28 cellular contexts compared by ENCODE assay signal in the genomic region with DNA sequence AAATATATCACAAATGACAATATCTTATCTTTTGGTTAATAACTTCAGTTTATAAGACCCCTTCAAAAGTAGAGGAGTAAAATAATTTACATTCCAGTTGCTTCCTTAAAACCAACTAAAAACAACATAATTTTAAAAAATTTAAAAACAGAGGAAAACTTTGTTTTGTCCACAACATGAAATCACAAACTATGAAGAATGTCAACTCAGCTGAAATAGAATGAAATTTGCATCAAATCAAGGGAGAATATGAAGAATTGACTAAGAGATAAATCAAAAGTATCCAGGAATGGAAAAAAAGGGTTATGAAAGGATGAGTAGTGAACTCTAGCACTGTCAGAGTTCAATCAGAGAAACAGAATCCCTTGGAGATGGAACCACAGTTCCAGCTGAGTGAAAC. TPM values are rescaled to one million over a fixed set of nuclear protein-coding genes. Genes with fewer than 3 reads are reported as not detected.
DNase-seq lines count a peak whose midpoint lies in the region; ATAC-seq, FAIRE-seq and TF ChIP-seq lines count a peak whose summit lies in the region.
"Had no signal": no experiment of that assay in that cellular context is flagged by ENCODE, and none has a peak within 500 bp of the region (broad histone marks: within the 10 kb centered on the region; RNA-seq: fewer than 3 reads in every experiment).

No MANE protein-coding gene starts in this region.

- in situ Hi-C loops in HepG2 (cut with HindIII; ENCODE audit: extremely low pct_ligation_motif_present, low pct_unique_long_range_greater_than_20kb), result no loop called here

- no peak overlapping the region for H3K4me3 Mint-ChIP-seq in astrocyte (ENCODE audit: unreplicated experiment)
- H3K4me3 Mint-ChIP-seq: CD14-positive monocyte; CD4-positive, alpha-beta memory T cell; CD4-positive, CD25-positive, alpha-beta regulatory T cell; CD8-positive, alpha-beta memory T cell had no signal

- no peak overlapping the region for H3K27ac ChIP-seq in HepG2 (ENCODE audit: extremely low read length, insufficient read depth, low read length)
- no peak overlapping the region for H3K27ac ChIP-seq in right lobe of liver
- H3K27ac ChIP-seq in astrocyte (ENCODE audit: low read depth, low read length), result no peak overlapping the region
- H3K27ac ChIP-seq in pancreas, result no peak overlapping the region
- no peak overlapping the region for H3K27ac ChIP-seq in upper lobe of left lung
- H3K27ac ChIP-seq: 22Rv1, BLaER1 had no signal

- H3K4me3 ChIP-seq in HepG2 (replicated peaks in 1 of 3; ENCODE audit: insufficient read depth in 1 of 3, low read depth in 2 of 3, low read length in 3 of 3), result no peak overlapping the region
- no peak overlapping the region for H3K4me3 ChIP-seq in right lobe of liver
- H3K4me3 ChIP-seq in astrocyte (ENCODE audit: insufficient read depth, low read depth, low read length), result no peak overlapping the region
- H3K4me3 ChIP-seq in pancreas, result no peak overlapping the region
- H3K4me3 ChIP-seq in upper lobe of left lung, result no peak overlapping the region
- H3K4me3 ChIP-seq: BLaER1, GM12878 had no signal

- intact Hi-C loops in HepG2 (cut with micrococcal nuclease; ENCODE audit: unreplicated experiment) (no loop called here), right lobe of liver (cut with DNase I) (no loop called here), pancreas (cut with DNase I) (no loop called here)

- H3K4me1 Mint-ChIP-seq in astrocyte (ENCODE audit: low read depth, unreplicated experiment), result no peaks in the 10 kb centered on the region
- H3K4me1 Mint-ChIP-seq: CD14-positive monocyte; CD4-positive, CD25-positive, alpha-beta regulatory T cell; CD8-positive, alpha-beta memory T cell had no signal

- H3K4me1 ChIP-seq in HepG2 (ENCODE audit: insufficient read depth, low read length) (no peaks in the 10 kb centered on the region), right lobe of liver (no peaks in the 10 kb centered on the region), astrocyte (ENCODE audit: insufficient read depth, low read length) (no peaks in the 10 kb centered on the region), pancreas (no peaks in the 10 kb centered on the region), upper lobe of left lung (no peaks in the 10 kb centered on the region)
- H3K4me1 ChIP-seq: BE2C, BLaER1 had no signal

- H3K9ac ChIP-seq in HepG2 (ENCODE audit: insufficient read depth, low read depth, low read length), result no peak overlapping the region
- H3K9ac ChIP-seq in astrocyte (ENCODE audit: low read length), result no peak overlapping the region
- H3K9ac ChIP-seq: BLaER1 had no signal

- H3K79me2 ChIP-seq in HepG2 (ENCODE audit: insufficient read depth, low read length) (no peaks in the 10 kb centered on the region), astrocyte (ENCODE audit: insufficient read depth, low read length) (no peaks in the 10 kb centered on the region)

- no peak for TF ChIP-seq RAD21 in HepG2 (CRISPR knock-in tag; IDR thresholded peaks at IDR 0.05)

- H3K36me3 ChIP-seq in HepG2 (replicated peaks in 1 of 2; ENCODE audit: control insufficient read depth in 1 of 2, insufficient read depth in 2 of 2, low read length in 2 of 2) (peaks cover 0 to 4% of the 10 kb centered on the region in 2 experiments; a peak in 2 of 5 replicates), right lobe of liver (peaks cover 0 to 7% (median 0%) of the 10 kb centered on the region in 4 donors), astrocyte (ENCODE audit: insufficient read depth, low read length) (peaks cover 2% of the 10 kb centered on the region), pancreas (peaks cover 0 to 10% (median 0%) of the 10 kb centered on the region in 3 donors), upper lobe of left lung (peaks cover 0 to 14% (median 5%) of the 10 kb centered on the region in 4 donors)

- FAIRE-seq in HepG2 (lab: Jason Lieb, UNC), result no peak
- FAIRE-seq in HTR-8/SVneo (lab: Jason Lieb, UNC), result peak; percentile 23
- FAIRE-seq in astrocyte (lab: Jason Lieb, UNC), result peak; percentile 81
- FAIRE-seq in pancreas (lab: Jason Lieb, UNC), result peak; percentile 17
- FAIRE-seq: GM12878, GM12892, GM18507 had no signal

- H3K9me3 Mint-ChIP-seq in astrocyte (ENCODE audit: unreplicated experiment), result no peaks in the 10 kb centered on the region
- H3K9me3 Mint-ChIP-seq: CD4-positive, CD25-positive, alpha-beta regulatory T cell had no signal

- peaks cover 2% of the 10 kb centered on the region for H3K36me3 Mint-ChIP-seq in astrocyte (ENCODE audit: low read depth, unreplicated experiment)

- TF ChIP-seq POLR2A in HepG2 (IDR thresholded peaks at IDR 0.05; ENCODE audit: insufficient read depth in 1 of 2, low read depth in 2 of 2, low read length in 2 of 2), result no peak
- no peak for TF ChIP-seq POLR2A in right lobe of liver (IDR thresholded peaks at IDR 0.05)
- TF ChIP-seq POLR2A in upper lobe of left lung (IDR thresholded peaks at IDR 0.05), result no peak

- H3K9me3 ChIP-seq in HepG2 (ENCODE audit: low read length) (no peaks in the 10 kb centered on the region), right lobe of liver (no peaks in the 10 kb centered on the region), astrocyte (ENCODE audit: insufficient read depth, low read depth, low read length) (no peaks in the 10 kb centered on the region), pancreas (no peaks in the 10 kb centered on the region), upper lobe of left lung (no peaks in the 10 kb centered on the region)
- H3K9me3 ChIP-seq: BE2C had no signal

- DNase-seq in HepG2 (ENCODE audit: low spot score), result no peak
- no peak for DNase-seq in right lobe of liver
- DNase-seq in HTR-8/SVneo (ENCODE audit: insufficient read length, low spot score), result no peak
- DNase-seq in astrocyte (ENCODE audit: low read depth), result no peak
- DNase-seq in pancreas, result no peak
- DNase-seq in upper lobe of left lung, result no peak
- DNase-seq in NCI-H526 (lab: John Stamatoyannopoulos, UW), result no peak
- DNase-seq in stimulated activated CD4-positive, alpha-beta T cell treated with anti-CD3 and anti-CD28 coated beads, Interleukin-12 subunit alpha, Interleukin-12 subunit beta, amount 100 ng/mL, for 4 hours, result no peak
- DNase-seq: ACHN; BE2C; C1 segment of cervical spinal cord; CD4-positive, alpha-beta memory T cell; CD4-positive, CD25-positive, alpha-beta regulatory T cell; CD8-positive, alpha-beta memory T cell; COR-L47; DMS 273 treated with DMSO at 0.1 percent for 48 hours; DMS153; DMS79; DND-41; EL; GDM1 had no signal

- no peaks in the 10 kb centered on the region for H4K20me1 ChIP-seq in HepG2 (ENCODE audit: insufficient read depth, low read length)
- no peaks in the 10 kb centered on the region for H4K20me1 ChIP-seq in astrocyte (ENCODE audit: insufficient read depth, low read length)
- H4K20me1 ChIP-seq: BLaER1 had no signal

- no peak overlapping the region for H3K4me2 ChIP-seq in HepG2 (ENCODE audit: low read depth, low read length)
- H3K4me2 ChIP-seq in astrocyte (ENCODE audit: low read length), result no peak overlapping the region
- H3K4me2 ChIP-seq: BLaER1 had no signal

- no peak overlapping the region for H3K27ac Mint-ChIP-seq in astrocyte (ENCODE audit: unreplicated experiment)
- H3K27ac Mint-ChIP-seq: CD14-positive monocyte; CD4-positive, alpha-beta memory T cell; CD8-positive, alpha-beta memory T cell had no signal

- no peak overlapping the region for H2AFZ ChIP-seq in HepG2 (ENCODE audit: low read length)
- H2AFZ ChIP-seq in astrocyte (ENCODE audit: low read depth, low read length), result no peak overlapping the region

- H3K27me3 ChIP-seq in HepG2 (ENCODE audit: control insufficient read depth in 1 of 2, insufficient read depth in 2 of 2, low read length in 2 of 2), result no peaks in the 10 kb centered on the region
- no peaks in the 10 kb centered on the region for H3K27me3 ChIP-seq in right lobe of liver
- no peaks in the 10 kb centered on the region for H3K27me3 ChIP-seq in astrocyte (ENCODE audit: insufficient read depth, low read length)
- peaks cover 0 to 4% (median 0%) of the 10 kb centered on the region in 4 donors for H3K27me3 ChIP-seq in pancreas
- H3K27me3 ChIP-seq in upper lobe of left lung, result no peaks in the 10 kb centered on the region
- H3K27me3 ChIP-seq: BE2C, BLaER1 had no signal

- CTCF ChIA-PET in HepG2 (lab: Yijun Ruan, JAX; ENCODE audit: low intra/inter-chr PET ratio, low total read pairs), result no interaction called here

- no peak for TF ChIP-seq EP300 in HepG2 (IDR thresholded peaks at IDR 0.05; ENCODE audit: low read depth in 2 of 2, low read length in 2 of 2)
- TF ChIP-seq EP300 in HepG2 (CRISPR knock-in tag; IDR thresholded peaks at IDR 0.05; ENCODE audit: borderline replicate concordance), result no peak
- TF ChIP-seq EP300 in upper lobe of left lung (IDR thresholded peaks at IDR 0.05), result no peak

- BruUV-seq in HepG2 (replicated peaks; lab: Mats Ljungman, UMichigan), result no TSS peak

- POLR2A ChIA-PET in HepG2 (lab: Yijun Ruan, JAX), result no interaction called here

- TF ChIP-seq CTCF in HepG2 (CRISPR knock-in tag; IDR thresholded peaks at IDR 0.05), result no peak
- TF ChIP-seq CTCF in right lobe of liver (IDR thresholded peaks at IDR 0.05), result no peak
- no peak for TF ChIP-seq CTCF in astrocyte (IDR thresholded peaks at IDR 0.05; ENCODE audit: insufficient read depth, low read depth, low read length)
- no peak for TF ChIP-seq CTCF in pancreas (IDR thresholded peaks at IDR 0.05)
- no peak for TF ChIP-seq CTCF in upper lobe of left lung (IDR thresholded peaks at IDR 0.05)

- ATAC-seq in HepG2 (no peak), right lobe of liver (no peak), pancreas (no peak), upper lobe of left lung (ENCODE audit: low FRiP score in 2 of 2) (no peak)
- ATAC-seq: GM12878 had no signal

- H3K27me3 Mint-ChIP-seq in astrocyte (ENCODE audit: low read depth, unreplicated experiment), result no peaks in the 10 kb centered on the region
- H3K27me3 Mint-ChIP-seq: CD4-positive, alpha-beta memory T cell; CD4-positive, CD25-positive, alpha-beta regulatory T cell; CD8-positive, alpha-beta memory T cell had no signal

RNA-seq across cellular contexts. Expression of a gene that starts 2.2 kb away (rescaled TPM):
- total RNA-seq in HepG2 (2016; rRNA removed; fragmentation: Illumina TruSeq; extraction: Trizol) (0.31 and 0.44 TPM in 2 replicates), right lobe of liver (1 to 10 TPM in 4 of 6 experiments, under 1 TPM in 2; 0.44 to 1.5 (median 1.0) TPM), astrocyte (2.0 and 3.4 TPM in 2 replicates), pancreas (1 to 10 TPM in 1 of 6 donors, under 1 TPM in 5; 0.56 to 1.0 (median 0.81) TPM), upper lobe of left lung (1 to 10 TPM in 5 of 6 donors, under 1 TPM in 1; 0.71 to 7.3 (median 3.0) TPM)
- not detected in 2 replicates for total RNA-seq in HepG2 (2016; cell fraction: cytosol; rRNA removed; fragmentation: Illumina TruSeq; extraction: Trizol; ENCODE audit: low read depth)
- total RNA-seq in HepG2 (2016; cell fraction: insoluble cytoplasmic fraction; rRNA removed; fragmentation: Illumina TruSeq; extraction: Trizol), result 0.12 and 0.24 TPM in 2 replicates
- 0.17 and 0.28 TPM in 2 replicates for total RNA-seq in HepG2 (2016; cell fraction: membrane; rRNA removed; fragmentation: Illumina TruSeq; extraction: Trizol)
- total RNA-seq in HepG2 (2016; cell fraction: nucleus; rRNA removed; fragmentation: Illumina TruSeq; extraction: Trizol), result 1.3 and 1.8 TPM in 2 replicates
- polyA plus RNA-seq in HepG2 (2011; rRNA removed) (0.34 and 0.47 TPM in 2 replicates), pancreas (under 1 TPM; 0.85 to 0.99 TPM)
- polyA plus RNA-seq in HepG2 (2011; cell fraction: cytosol; rRNA removed), result 0.15 and 0.28 TPM in 2 replicates
- polyA plus RNA-seq in HepG2 (2011; cell fraction: nucleus; rRNA removed), result 0.79 and 0.99 TPM in 2 replicates
- polyA plus RNA-seq in HepG2 (2012), result 0.51 and 1.0 TPM in 2 replicates
- polyA plus RNA-seq in HepG2 (2016; cell fraction: cytosol; fragmentation: Illumina TruSeq; extraction: Trizol; ENCODE audit: low read depth), result 0.05 TPM in 1 of 2 replicates, not detected in the other
- polyA plus RNA-seq in HepG2 (2016; cell fraction: insoluble cytoplasmic fraction; fragmentation: Illumina TruSeq; extraction: Trizol; ENCODE audit: low read depth), result 0.60 and 0.61 TPM in 2 replicates
- 0.06 and 0.15 TPM in 2 replicates for polyA plus RNA-seq in HepG2 (2016; cell fraction: membrane; fragmentation: Illumina TruSeq; extraction: Trizol; ENCODE audit: low read depth)
- polyA plus RNA-seq in HepG2 (2016; cell fraction: nucleus; fragmentation: Illumina TruSeq; extraction: Trizol; ENCODE audit: insufficient read depth, low read depth), result 2.9 TPM in 2 replicates
- polyA minus RNA-seq in HepG2 (2011; rRNA and poly(A)+ RNA removed; ENCODE audit: low replicate concordance), result 1.0 and 4.0 TPM in 2 replicates
- polyA minus RNA-seq in HepG2 (2011; cell fraction: cytosol; rRNA and poly(A)+ RNA removed), result 0.30 TPM in 1 of 2 replicates, not detected in the other
- 2.7 and 2.8 TPM in 2 replicates for polyA minus RNA-seq in HepG2 (2011; cell fraction: nucleus; rRNA and poly(A)+ RNA removed)
- total RNA-seq: G401 had no signal

RNA-seq across cellular contexts. Expression of a gene that starts 14.2 kb away (rescaled TPM):
- total RNA-seq in HepG2 (2016; rRNA removed; fragmentation: Illumina TruSeq; extraction: Trizol) (5.7 and 7.7 TPM in 2 replicates), right lobe of liver (10 to 100 TPM in 5 of 6 experiments, 1 to 10 TPM in 1; 10.0 to 13.6 (median 11.0) TPM), astrocyte (18.8 and 19.8 TPM in 2 replicates), pancreas (1 to 10 TPM; 5.2 to 8.7 (median 7.8) TPM), upper lobe of left lung (10 to 100 TPM in 3 of 6 donors, 1 to 10 TPM in 3; 3.0 to 13.7 (median 9.9) TPM)
- total RNA-seq in HepG2 (2016; cell fraction: cytosol; rRNA removed; fragmentation: Illumina TruSeq; extraction: Trizol; ENCODE audit: low read depth), result 0.88 and 1.1 TPM in 2 replicates
- total RNA-seq in HepG2 (2016; cell fraction: insoluble cytoplasmic fraction; rRNA removed; fragmentation: Illumina TruSeq; extraction: Trizol), result 5.2 and 7.9 TPM in 2 replicates
- total RNA-seq in HepG2 (2016; cell fraction: membrane; rRNA removed; fragmentation: Illumina TruSeq; extraction: Trizol), result 4.5 and 6.1 TPM in 2 replicates
- total RNA-seq in HepG2 (2016; cell fraction: nucleus; rRNA removed; fragmentation: Illumina TruSeq; extraction: Trizol), result 13.8 and 14.9 TPM in 2 replicates
- polyA plus RNA-seq in HepG2 (2011; rRNA removed) (12.4 and 14.4 TPM in 2 replicates), pancreas (1 to 10 TPM; 1.1 to 3.7 TPM)
- 7.6 and 10.4 TPM in 2 replicates for polyA plus RNA-seq in HepG2 (2011; cell fraction: cytosol; rRNA removed)
- polyA plus RNA-seq in HepG2 (2011; cell fraction: nucleus; rRNA removed), result 3.3 and 4.7 TPM in 2 replicates
- 10.5 and 14.8 TPM in 2 replicates for polyA plus RNA-seq in HepG2 (2012)
- 0.78 and 0.94 TPM in 2 replicates for polyA plus RNA-seq in HepG2 (2016; cell fraction: cytosol; fragmentation: Illumina TruSeq; extraction: Trizol; ENCODE audit: low read depth)
- 8.2 and 9.5 TPM in 2 replicates for polyA plus RNA-seq in HepG2 (2016; cell fraction: insoluble cytoplasmic fraction; fragmentation: Illumina TruSeq; extraction: Trizol; ENCODE audit: low read depth)
- 2.7 and 2.8 TPM in 2 replicates for polyA plus RNA-seq in HepG2 (2016; cell fraction: membrane; fragmentation: Illumina TruSeq; extraction: Trizol; ENCODE audit: low read depth)
- 14.7 and 15.7 TPM in 2 replicates for polyA plus RNA-seq in HepG2 (2016; cell fraction: nucleus; fragmentation: Illumina TruSeq; extraction: Trizol; ENCODE audit: insufficient read depth, low read depth)
- polyA minus RNA-seq in HepG2 (2011; rRNA and poly(A)+ RNA removed; ENCODE audit: low replicate concordance), result 26.4 and 51.1 TPM in 2 replicates
- 13.5 and 15.2 TPM in 2 replicates for polyA minus RNA-seq in HepG2 (2011; cell fraction: cytosol; rRNA and poly(A)+ RNA removed)
- polyA minus RNA-seq in HepG2 (2011; cell fraction: nucleus; rRNA and poly(A)+ RNA removed), result 14.0 and 18.4 TPM in 2 replicates
